ENCODE assay signal across 23 cellular contexts in genomic region chr1:9061252-9061948, GRCh38. TPM values are rescaled to one million over a fixed set of nuclear protein-coding genes. Genes with fewer than 3 reads are reported as not detected.
DNase-seq lines count a peak whose midpoint lies in the region; ATAC-seq, FAIRE-seq and TF ChIP-seq lines count a peak whose summit lies in the region.
"Had no signal": no experiment of that assay in that cellular context is flagged by ENCODE, and none has a peak within 500 bp of the region (broad histone marks: within the 10 kb centered on the region; RNA-seq: fewer than 3 reads in every experiment).

No MANE protein-coding gene starts in this region.

- no peaks in the 10 kb centered on the region for H3K4me1 Mint-ChIP-seq in activated CD4-positive, alpha-beta memory T cell treated with anti-CD3 and anti-CD28 coated beads, Interleukin-2, amount 10 ng/mL, durations not matched to agents 7 days and 5 days
- peaks cover 8% of the 10 kb centered on the region for H3K4me1 Mint-ChIP-seq in Caco-2 (ENCODE audit: low read depth, unreplicated experiment)
- H3K4me1 Mint-ChIP-seq: activated naive CD8-positive, alpha-beta T cell treated with anti-CD3 and anti-CD28 coated beads for 36 hours had no signal

- no peaks in the 10 kb centered on the region for H3K36me3 Mint-ChIP-seq in activated CD4-positive, alpha-beta memory T cell treated with anti-CD3 and anti-CD28 coated beads, Interleukin-2, amount 10 ng/mL, durations not matched to agents 7 days and 5 days (ENCODE audit: low read depth)
- H3K36me3 Mint-ChIP-seq in Caco-2 (ENCODE audit: insufficient read depth, unreplicated experiment) = no peaks in the 10 kb centered on the region
- H3K36me3 Mint-ChIP-seq: activated naive CD8-positive, alpha-beta T cell treated with anti-CD3 and anti-CD28 coated beads for 36 hours; brain had no signal

- FAIRE-seq in GM19239 (lab: Jason Lieb, UNC) = peak; percentile 40
- no peak for FAIRE-seq in HepG2 (lab: Jason Lieb, UNC)
- no peak for FAIRE-seq in kidney (lab: Jason Lieb, UNC)
- FAIRE-seq: endothelial cell of umbilical vein, HTR-8/SVneo had no signal

- H3K9me2 ChIP-seq in OCI-LY7 (ENCODE audit: insufficient read depth, low read length) = no peaks in the 10 kb centered on the region

- H3K79me2 ChIP-seq in OCI-LY7 (ENCODE audit: insufficient read depth, low read depth, low read length) (peaks cover 97% of the 10 kb centered on the region), HepG2 (ENCODE audit: insufficient read depth, low read length) (no peaks in the 10 kb centered on the region)

- TF ChIP-seq CTCF in OCI-LY7 (conservative IDR thresholded peaks at IDR 0.05; ENCODE audit: low read length) (no peak), HepG2 (CRISPR knock-in tag; IDR thresholded peaks at IDR 0.05) (no peak), Caco-2 (IDR thresholded peaks at IDR 0.05; ENCODE audit: insufficient read depth in 1 of 2, low read depth in 1 of 2, low read length in 1 of 2, severe bottlenecking in 1 of 2, unreplicated experiment in 1 of 2) (no peak), kidney (IDR thresholded peaks at IDR 0.05; ENCODE audit: borderline replicate concordance, extremely low read depth, insufficient read depth) (no peak)

- 0 out of 5 replicates have a peak, but pooled peaks cover 0 to 4% of the 10 kb centered on the region in 2 experiments for H3K27me3 ChIP-seq in HepG2 (ENCODE audit: control insufficient read depth in 1 of 2, insufficient read depth in 2 of 2, low read length in 2 of 2)
- H3K27me3 ChIP-seq in skeletal muscle satellite cell (ENCODE audit: control insufficient read depth, insufficient read depth, low read length) = no peaks in the 10 kb centered on the region
- H3K27me3 ChIP-seq in Caco-2 (replicated peaks; ENCODE audit: control insufficient read depth, insufficient read depth, low read length) = no peaks in the 10 kb centered on the region

- peak overlapping the region; percentile 92 for H3K27ac ChIP-seq in OCI-LY7 (ENCODE audit: low read depth, low read length, poor library complexity, severe bottlenecking)
- no peak overlapping the region for H3K27ac ChIP-seq in HepG2 (ENCODE audit: extremely low read length, insufficient read depth, low read length)
- H3K27ac ChIP-seq in kidney (ENCODE audit: low read depth in 2 of 2, low read length in 2 of 2) = peak overlapping the region in 1 of 2 donors; percentile 28
- H3K27ac ChIP-seq: WERI-Rb-1 had no signal

- ATAC-seq in HepG2 (peak; percentile 59), HG02884 (IDR thresholded peaks at IDR 0.05; ENCODE audit: unreplicated experiment) (no peak)
- ATAC-seq: activated CD8-positive, alpha-beta T cell treated with anti-CD3 and anti-CD28 coated beads, Interleukin-2, amount 10 ng/mL, durations not matched to agents 7 days and 5 days; T-helper 17 cell had no signal

- peak overlapping the region; percentile 71 for H3K4me2 ChIP-seq in OCI-LY7 (ENCODE audit: low read length)
- no peak overlapping the region for H3K4me2 ChIP-seq in HepG2 (ENCODE audit: low read depth, low read length)
- peak overlapping the region; percentile 57 for H3K4me2 ChIP-seq in skeletal muscle satellite cell (ENCODE audit: low read length)

- TF ChIP-seq POLR2A in HepG2 (IDR thresholded peaks at IDR 0.05; ENCODE audit: insufficient read depth in 1 of 2, low read depth in 2 of 2, low read length in 2 of 2) = no peak

- no peak overlapping the region for H3K27ac Mint-ChIP-seq in activated CD4-positive, alpha-beta memory T cell treated with anti-CD3 and anti-CD28 coated beads, Interleukin-2, amount 10 ng/mL, durations not matched to agents 7 days and 5 days
- no peak overlapping the region for H3K27ac Mint-ChIP-seq in Caco-2 (ENCODE audit: unreplicated experiment)
- H3K27ac Mint-ChIP-seq: activated CD8-positive, alpha-beta T cell treated with anti-CD3 and anti-CD28 coated beads, Interleukin-2, amount 10 ng/mL, durations not matched to agents 7 days and 5 days; activated naive CD8-positive, alpha-beta T cell treated with anti-CD3 and anti-CD28 coated beads for 36 hours; activated T-helper 1 cell treated with anti-CD3 and anti-CD28 coated beads, Interleukin-12 subunit alpha, Interleukin-12 subunit beta, Interleukin-2, Interleukin-4 antibody, amounts not matched to agents 30 ng/mL and 10 ng/mL and 1 ng/mL, durations not matched to agents 14 hours and 24 hours and 36 hours; T-helper 17 cell had no signal

- intact Hi-C loops in OCI-LY7 (cut with micrococcal nuclease; ENCODE audit: unreplicated experiment) = no loop called here
- intact Hi-C loops in HepG2 (cut with micrococcal nuclease; ENCODE audit: unreplicated experiment) = no loop called here
- intact Hi-C loops in Caco-2 (cut with micrococcal nuclease; ENCODE audit: unreplicated experiment) = no loop called here
- intact Hi-C loops in kidney (cut with DNase I) = no loop called here

- H3K36me3 ChIP-seq in OCI-LY7 (ENCODE audit: insufficient read depth, low read length) (peaks cover 85% of the 10 kb centered on the region), HepG2 (replicated peaks in 1 of 2; ENCODE audit: control insufficient read depth in 1 of 2, insufficient read depth in 2 of 2, low read length in 2 of 2) (no peaks in the 10 kb centered on the region), skeletal muscle satellite cell (ENCODE audit: insufficient read depth, low read length) (no peaks in the 10 kb centered on the region), Caco-2 (ENCODE audit: control insufficient read depth, insufficient read depth, low read length) (no peaks in the 10 kb centered on the region), kidney (ENCODE audit: control insufficient read depth in 1 of 2, insufficient read depth in 2 of 2, low read length in 2 of 2) (no peaks in the 10 kb centered on the region)
- H3K36me3 ChIP-seq: WERI-Rb-1 had no signal

- H3K9me3 ChIP-seq in OCI-LY7 (ENCODE audit: low read length) (no peaks in the 10 kb centered on the region), HepG2 (ENCODE audit: low read length) (no peaks in the 10 kb centered on the region), skeletal muscle satellite cell (replicated peaks; ENCODE audit: low read length) (no peaks in the 10 kb centered on the region), Caco-2 (no peaks in the 10 kb centered on the region), kidney (ENCODE audit: control insufficient read depth in 1 of 2, low read length in 2 of 2) (no peaks in the 10 kb centered on the region)

- 18% methylated on average over 6 of the region's 6 CpGs for WGBS in HepG2 (ENCODE audit: low lambda C conversion rate)

- H3K9ac ChIP-seq in HepG2 (ENCODE audit: insufficient read depth, low read depth, low read length) (no peak overlapping the region), skeletal muscle satellite cell (ENCODE audit: low read depth, low read length) (peak overlapping the region; percentile 14), kidney (ENCODE audit: low read length in 2 of 2) (no peak overlapping the region)

- no peak for DNase-seq in GM19239 (ENCODE audit: insufficient read length, low spot score)
- DNase-seq in OCI-LY7 (ENCODE audit: low spot score) = no peak
- DNase-seq in HepG2 (ENCODE audit: low spot score) = no peak
- no peak for DNase-seq in activated CD4-positive, alpha-beta memory T cell treated with anti-CD3 and anti-CD28 coated beads, Interleukin-2, amount 10 ng/mL, durations not matched to agents 7 days and 5 days
- DNase-seq in Caco-2 = no peak
- DNase-seq in kidney = no peak
- DNase-seq: activated CD8-positive, alpha-beta T cell treated with anti-CD3 and anti-CD28 coated beads, Interleukin-2, amount 10 ng/mL, durations not matched to agents 7 days and 5 days; activated naive CD8-positive, alpha-beta T cell treated with anti-CD3 and anti-CD28 coated beads for 36 hours; Calu3; cortex of kidney; NCI-H2227 treated with DMSO at 0.1 percent for 48 hours; SHP77 treated with DMSO at 0.1 percent for 48 hours; stimulated activated CD4-positive, alpha-beta T cell treated with anti-CD3 and anti-CD28 coated beads, Interleukin-4, amount 100 ng/mL, for 24 hours; T-helper 17 cell; WERI-Rb-1 had no signal

- BruUV-seq in OCI-LY7 (replicated peaks; lab: Mats Ljungman, UMichigan) = no TSS peak
- BruUV-seq in HepG2 (replicated peaks; lab: Mats Ljungman, UMichigan) = no TSS peak
- no TSS peak for BruUV-seq in Caco-2 (replicated peaks; lab: Mats Ljungman, UMichigan)

- H3K4me3 ChIP-seq in OCI-LY7 (ENCODE audit: low read depth, low read length, poor library complexity, severe bottlenecking) = peak overlapping the region; percentile 55
- no peak overlapping the region for H3K4me3 ChIP-seq in HepG2 (replicated peaks in 1 of 3; ENCODE audit: insufficient read depth in 1 of 3, low read depth in 2 of 3, low read length in 3 of 3)
- H3K4me3 ChIP-seq in skeletal muscle satellite cell (ENCODE audit: low read length) = no peak overlapping the region
- no peak overlapping the region for H3K4me3 ChIP-seq in Caco-2 (ENCODE audit: low read depth, low read length)
- no peak overlapping the region for H3K4me3 ChIP-seq in kidney (ENCODE audit: low read length in 2 of 2)

- peaks cover 72% of the 10 kb centered on the region for H3K4me1 ChIP-seq in OCI-LY7 (ENCODE audit: insufficient read depth, low read length, poor library complexity, severe bottlenecking)
- peaks cover 37% of the 10 kb centered on the region for H3K4me1 ChIP-seq in HepG2 (ENCODE audit: insufficient read depth, low read length)
- H3K4me1 ChIP-seq in skeletal muscle satellite cell (ENCODE audit: control insufficient read depth, insufficient read depth, low read length) = peaks cover 31% of the 10 kb centered on the region
- H3K4me1 ChIP-seq in Caco-2 = no peaks in the 10 kb centered on the region
- peaks cover 0 to 4% of the 10 kb centered on the region in 2 donors for H3K4me1 ChIP-seq in kidney (ENCODE audit: control insufficient read depth in 1 of 2, insufficient read depth in 1 of 2, low read depth in 1 of 2, low read length in 2 of 2)

- no peak overlapping the region for H2AFZ ChIP-seq in OCI-LY7 (ENCODE audit: low read length)
- H2AFZ ChIP-seq in HepG2 (ENCODE audit: low read length) = no peak overlapping the region

- in situ Hi-C loops in HepG2 (cut with HindIII; ENCODE audit: extremely low pct_ligation_motif_present, low pct_unique_long_range_greater_than_20kb) = no loop called here

- POLR2A ChIA-PET in OCI-LY7 (lab: Charles Lee) = interaction anchor here (0.5 to 3.8 kb wide), 9 partner anchors 12 to 1322 kb away, joined by 3 to 24 read pairs (median 4); no protein-coding TSS in a partner anchor
- POLR2A ChIA-PET in HepG2 (lab: Yijun Ruan, JAX) = interaction anchor here (0.7 kb wide), 2 partner anchors 181 to 394 kb away, joined by 3 read pairs; no protein-coding TSS in a partner anchor
- POLR2A ChIA-PET in activated CD4-positive, alpha-beta memory T cell treated with anti-CD3 and anti-CD28 coated beads, Interleukin-2, amount 10 ng/mL, durations not matched to agents 7 days and 5 days (lab: Charles Lee) = interaction anchor here (0.6 kb wide), 1 partner anchor 174 kb away, joined by 3 read pairs; no protein-coding TSS in a partner anchor
- POLR2A ChIA-PET in Caco-2 (lab: Charles Lee) = interaction anchor here (0.7 kb wide), 1 partner anchor 21 kb away, joined by 3 read pairs; no protein-coding TSS in a partner anchor

- H4K20me1 ChIP-seq in OCI-LY7 (ENCODE audit: insufficient read depth, low read length) (peaks cover 8% of the 10 kb centered on the region; the same call in 1 of the 2 replicates), HepG2 (ENCODE audit: insufficient read depth, low read length) (no peaks in the 10 kb centered on the region)

- no peaks in the 10 kb centered on the region for H3K9me3 Mint-ChIP-seq in activated CD4-positive, alpha-beta memory T cell treated with anti-CD3 and anti-CD28 coated beads, Interleukin-2, amount 10 ng/mL, durations not matched to agents 7 days and 5 days
- H3K9me3 Mint-ChIP-seq in Caco-2 (ENCODE audit: unreplicated experiment) = no peaks in the 10 kb centered on the region
- H3K9me3 Mint-ChIP-seq: activated naive CD8-positive, alpha-beta T cell treated with anti-CD3 and anti-CD28 coated beads for 36 hours; activated T-helper 1 cell treated with anti-CD3 and anti-CD28 coated beads, Interleukin-12 subunit alpha, Interleukin-12 subunit beta, Interleukin-2, Interleukin-4 antibody, amounts not matched to agents 30 ng/mL and 10 ng/mL and 1 ng/mL, durations not matched to agents 14 hours and 24 hours and 36 hours had no signal

- TF ChIP-seq EP300 in HepG2 (IDR thresholded peaks at IDR 0.05; ENCODE audit: low read depth in 2 of 2, low read length in 2 of 2) = no peak
- no peak for TF ChIP-seq EP300 in HepG2 (CRISPR knock-in tag; IDR thresholded peaks at IDR 0.05; ENCODE audit: borderline replicate concordance)

- peaks cover 6% of the 10 kb centered on the region for H3K27me3 Mint-ChIP-seq in activated CD4-positive, alpha-beta memory T cell treated with anti-CD3 and anti-CD28 coated beads, Interleukin-2, amount 10 ng/mL, durations not matched to agents 7 days and 5 days
- no peaks in the 10 kb centered on the region for H3K27me3 Mint-ChIP-seq in Caco-2 (ENCODE audit: insufficient read depth, unreplicated experiment)
- H3K27me3 Mint-ChIP-seq: activated naive CD8-positive, alpha-beta T cell treated with anti-CD3 and anti-CD28 coated beads for 36 hours had no signal

- H3K4me3 Mint-ChIP-seq in activated CD4-positive, alpha-beta memory T cell treated with anti-CD3 and anti-CD28 coated beads, Interleukin-2, amount 10 ng/mL, durations not matched to agents 7 days and 5 days = no peak overlapping the region
- no peak overlapping the region for H3K4me3 Mint-ChIP-seq in Caco-2 (ENCODE audit: unreplicated experiment)
- H3K4me3 Mint-ChIP-seq: activated CD8-positive, alpha-beta T cell treated with anti-CD3 and anti-CD28 coated beads, Interleukin-2, amount 10 ng/mL, durations not matched to agents 7 days and 5 days; activated naive CD8-positive, alpha-beta T cell treated with anti-CD3 and anti-CD28 coated beads for 36 hours; activated T-helper 1 cell treated with anti-CD3 and anti-CD28 coated beads, Interleukin-12 subunit alpha, Interleukin-12 subunit beta, Interleukin-2, Interleukin-4 antibody, amounts not matched to agents 30 ng/mL and 10 ng/mL and 1 ng/mL, durations not matched to agents 14 hours and 24 hours and 36 hours; brain; T-helper 17 cell had no signal

- CTCF ChIA-PET in OCI-LY7 (lab: Charles Lee; ENCODE audit: unreplicated experiment) = no interaction called here
- CTCF ChIA-PET in HepG2 (lab: Yijun Ruan, JAX; ENCODE audit: low intra/inter-chr PET ratio, low total read pairs) = no interaction called here
- CTCF ChIA-PET in activated CD4-positive, alpha-beta memory T cell treated with anti-CD3 and anti-CD28 coated beads, Interleukin-2, amount 10 ng/mL, durations not matched to agents 7 days and 5 days (lab: Charles Lee) = interaction anchor here (0.6 to 1.4 kb wide), 4 partner anchors 22 to 527 kb away, joined by 3 read pairs; partner anchors contain the start of gene TMEM201
- CTCF ChIA-PET in Caco-2 (lab: Charles Lee) = interaction anchor here (0.5 to 0.7 kb wide), 2 partner anchors 80 to 813 kb away, joined by 4 to 5 read pairs; no protein-coding TSS in a partner anchor

- no peak for TF ChIP-seq RAD21 in HepG2 (CRISPR knock-in tag; IDR thresholded peaks at IDR 0.05)

RNA-seq across cellular contexts. Expression of gene SLC2A5, which starts 8.0 kb away (rescaled TPM):
- 109 and 112 TPM in 2 replicates for total RNA-seq in OCI-LY7 (2014; rRNA removed; shearing (Covaris generic))
- 123 and 183 TPM in 2 replicates for total RNA-seq in OCI-LY7 (2022)
- 0.04 TPM in 1 of 2 replicates, not detected in the other for total RNA-seq in HepG2 (2016; rRNA removed; fragmentation: Illumina TruSeq; extraction: Trizol)
- total RNA-seq in HepG2 (2016; cell fraction: cytosol; rRNA removed; fragmentation: Illumina TruSeq; extraction: Trizol; ENCODE audit: low read depth) = not detected in 2 replicates
- not detected in 2 replicates for total RNA-seq in HepG2 (2016; cell fraction: insoluble cytoplasmic fraction; rRNA removed; fragmentation: Illumina TruSeq; extraction: Trizol)
- total RNA-seq in HepG2 (2016; cell fraction: membrane; rRNA removed; fragmentation: Illumina TruSeq; extraction: Trizol) = not detected in 2 replicates
- total RNA-seq in HepG2 (2016; cell fraction: nucleus; rRNA removed; fragmentation: Illumina TruSeq; extraction: Trizol) = not detected in 2 replicates
- 0.54 and 0.80 TPM in 2 replicates for polyA plus RNA-seq in HepG2 (2011; rRNA removed)
- polyA plus RNA-seq in HepG2 (2011; cell fraction: cytosol; rRNA removed) = 0.27 and 0.46 TPM in 2 replicates
- polyA plus RNA-seq in HepG2 (2011; cell fraction: nucleus; rRNA removed) = 2.7 and 3.8 TPM in 2 replicates
- polyA plus RNA-seq in HepG2 (2012) = 0.16 and 0.68 TPM in 2 replicates
- polyA plus RNA-seq in HepG2 (2016; cell fraction: cytosol; fragmentation: Illumina TruSeq; extraction: Trizol; ENCODE audit: low read depth) = not detected in 2 replicates
- not detected in 2 replicates for polyA plus RNA-seq in HepG2 (2016; cell fraction: insoluble cytoplasmic fraction; fragmentation: Illumina TruSeq; extraction: Trizol; ENCODE audit: low read depth)
- not detected in 2 replicates for polyA plus RNA-seq in HepG2 (2016; cell fraction: membrane; fragmentation: Illumina TruSeq; extraction: Trizol; ENCODE audit: low read depth)
- not detected in 2 replicates for polyA plus RNA-seq in HepG2 (2016; cell fraction: nucleus; fragmentation: Illumina TruSeq; extraction: Trizol; ENCODE audit: insufficient read depth, low read depth)
- polyA minus RNA-seq in HepG2 (2011; rRNA and poly(A)+ RNA removed; ENCODE audit: low replicate concordance) = 0.24 TPM in 1 of 2 replicates, not detected in the other
- 0.99 TPM in 1 of 2 replicates, not detected in the other for polyA minus RNA-seq in HepG2 (2011; cell fraction: cytosol; rRNA and poly(A)+ RNA removed)
- 1.2 TPM in 1 of 2 replicates, not detected in the other for polyA minus RNA-seq in HepG2 (2011; cell fraction: nucleus; rRNA and poly(A)+ RNA removed)
- total RNA-seq in skeletal muscle satellite cell (2012; rRNA removed) = 1.5 and 3.9 TPM in 2 replicates
- total RNA-seq in activated CD4-positive, alpha-beta memory T cell treated with anti-CD3 and anti-CD28 coated beads, Interleukin-2, amount 10 ng/mL, durations not matched to agents 7 days and 5 days = under 1 TPM in 1 of 2 experiments, not detected in 1; 0.25 TPM
- 0.70 and 1.1 TPM in 2 replicates for total RNA-seq in Caco-2 (2022)
- 6.4 TPM for total RNA-seq in kidney
- polyA plus RNA-seq in kidney (ENCODE audit: insufficient read depth, low read depth, low replicate concordance) = 9.0 TPM
- total RNA-seq: activated CD8-positive, alpha-beta T cell treated with anti-CD3 and anti-CD28 coated beads, Interleukin-2, amount 10 ng/mL, durations not matched to agents 7 days and 5 days; endothelial cell of umbilical vein had no signal
- polyA plus RNA-seq: endothelial cell of umbilical vein had no signal

RNA-seq across cellular contexts. Expression of gene SLC2A7, which starts 35.2 kb away (rescaled TPM):
- 0.15 TPM in 1 of 2 replicates, not detected in the other for total RNA-seq in OCI-LY7 (2014; rRNA removed; shearing (Covaris generic))
- total RNA-seq in OCI-LY7 (2022) = not detected in 2 replicates
- not detected in 2 replicates for total RNA-seq in HepG2 (2016; rRNA removed; fragmentation: Illumina TruSeq; extraction: Trizol)
- total RNA-seq in HepG2 (2016; cell fraction: cytosol; rRNA removed; fragmentation: Illumina TruSeq; extraction: Trizol; ENCODE audit: low read depth) = not detected in 2 replicates
- not detected in 2 replicates for total RNA-seq in HepG2 (2016; cell fraction: insoluble cytoplasmic fraction; rRNA removed; fragmentation: Illumina TruSeq; extraction: Trizol)
- not detected in 2 replicates for total RNA-seq in HepG2 (2016; cell fraction: membrane; rRNA removed; fragmentation: Illumina TruSeq; extraction: Trizol)
- total RNA-seq in HepG2 (2016; cell fraction: nucleus; rRNA removed; fragmentation: Illumina TruSeq; extraction: Trizol) = not detected in 2 replicates
- not detected in 2 replicates for polyA plus RNA-seq in HepG2 (2011; rRNA removed)
- not detected in 2 replicates for polyA plus RNA-seq in HepG2 (2011; cell fraction: cytosol; rRNA removed)
- polyA plus RNA-seq in HepG2 (2011; cell fraction: nucleus; rRNA removed) = not detected in 2 replicates
- polyA plus RNA-seq in HepG2 (2012) = not detected in 2 replicates
- not detected in 2 replicates for polyA plus RNA-seq in HepG2 (2016; cell fraction: cytosol; fragmentation: Illumina TruSeq; extraction: Trizol; ENCODE audit: low read depth)
- not detected in 2 replicates for polyA plus RNA-seq in HepG2 (2016; cell fraction: insoluble cytoplasmic fraction; fragmentation: Illumina TruSeq; extraction: Trizol; ENCODE audit: low read depth)
- not detected in 2 replicates for polyA plus RNA-seq in HepG2 (2016; cell fraction: membrane; fragmentation: Illumina TruSeq; extraction: Trizol; ENCODE audit: low read depth)
- not detected in 2 replicates for polyA plus RNA-seq in HepG2 (2016; cell fraction: nucleus; fragmentation: Illumina TruSeq; extraction: Trizol; ENCODE audit: insufficient read depth, low read depth)
- polyA minus RNA-seq in HepG2 (2011; rRNA and poly(A)+ RNA removed; ENCODE audit: low replicate concordance) = not detected in 2 replicates
- not detected in 2 replicates for polyA minus RNA-seq in HepG2 (2011; cell fraction: cytosol; rRNA and poly(A)+ RNA removed)
- polyA minus RNA-seq in HepG2 (2011; cell fraction: nucleus; rRNA and poly(A)+ RNA removed) = not detected in 2 replicates
- not detected in 2 replicates for total RNA-seq in skeletal muscle satellite cell (2012; rRNA removed)
- not detected for total RNA-seq in activated CD4-positive, alpha-beta memory T cell treated with anti-CD3 and anti-CD28 coated beads, Interleukin-2, amount 10 ng/mL, durations not matched to agents 7 days and 5 days
- total RNA-seq in Caco-2 (2022) = not detected in 2 replicates
- not detected for total RNA-seq in kidney
- polyA plus RNA-seq in kidney (ENCODE audit: insufficient read depth, low read depth, low replicate concordance) = not detected
- total RNA-seq: activated T-helper 1 cell treated with anti-CD3 and anti-CD28 coated beads, Interleukin-12 subunit alpha, Interleukin-12 subunit beta, Interleukin-2, Interleukin-4 antibody, amounts not matched to agents 30 ng/mL and 10 ng/mL and 1 ng/mL, durations not matched to agents 14 hours and 24 hours and 36 hours; Calu3; endothelial cell of umbilical vein; G401; omental fat pad; T-helper 17 cell had no signal
- polyA plus RNA-seq: endothelial cell of umbilical vein had no signal

Comparison
In these comparisons a context has a peak if more than half of its experiments do, and no peak if none do; other contexts are left out.
1. RNA of gene SLC2A5, which starts 8.0 kb away (total RNA-seq): 109 to 183 TPM in OCI-LY7; 6.4 TPM in kidney (single experiment), 0.70 to 1.1 TPM in Caco-2, 0.25 TPM in activated CD4-positive, alpha-beta memory T cell treated with anti-CD3 and anti-CD28 coated beads, Interleukin-2, amount 10 ng/mL, durations not matched to agents 7 days and 5 days and 0.04 TPM in HepG2; every median in the first group is over 10 times any median in the second.
2. CTCF ChIA-PET loops: an anchor here in activated CD4-positive, alpha-beta memory T cell treated with anti-CD3 and anti-CD28 coated beads, Interleukin-2, amount 10 ng/mL, durations not matched to agents 7 days and 5 days (0.6 to 1.4 kb wide) and Caco-2 (0.5 to 0.7 kb wide); none called in OCI-LY7 and HepG2.